In the genomic region with DNA sequence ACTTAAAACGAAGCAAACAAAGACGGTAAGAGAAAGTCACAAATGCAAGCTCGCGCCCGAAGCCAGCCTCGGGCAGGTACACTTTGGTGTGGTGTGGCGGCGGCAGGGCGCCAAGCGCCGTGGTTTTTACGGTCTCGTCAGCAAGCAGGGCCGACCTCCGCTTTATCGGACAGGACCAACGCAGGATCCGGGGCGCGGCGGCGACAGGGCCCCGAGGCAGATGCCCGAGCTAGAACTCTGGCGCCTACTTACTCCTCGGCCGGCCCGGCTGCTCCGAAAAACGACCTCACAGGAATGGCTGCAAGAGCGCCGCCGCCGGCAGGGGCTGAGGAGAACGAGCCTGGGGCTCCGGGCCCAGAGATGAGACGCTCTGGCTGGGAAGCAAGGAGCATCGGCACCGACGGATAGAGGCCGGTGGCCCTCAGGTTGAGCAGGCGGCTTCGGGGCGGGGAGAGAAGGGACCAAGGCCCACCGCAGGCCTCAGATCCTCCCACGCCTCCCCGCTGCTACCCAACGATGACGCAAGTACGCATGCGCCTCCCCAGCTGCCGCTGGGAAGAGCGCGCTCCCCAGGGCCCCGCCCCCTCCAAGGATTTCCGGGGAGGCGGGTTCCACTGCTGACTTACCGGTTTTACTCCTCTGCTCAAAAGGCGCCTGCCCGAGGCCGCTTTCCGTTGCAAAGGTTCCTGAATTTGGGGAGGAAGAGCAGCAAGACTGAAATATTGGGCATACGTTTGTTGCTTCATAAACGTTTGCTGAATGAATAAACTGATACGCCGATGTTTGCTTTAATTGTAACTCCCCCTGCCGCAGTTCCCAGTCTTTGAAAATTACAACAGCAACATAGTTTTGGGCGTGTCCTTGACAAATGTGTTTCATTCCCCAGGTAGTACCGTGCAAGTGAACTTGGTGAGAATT, we compare ENCODE assay signal across 8 cellular contexts.
DNase-seq lines count a peak whose midpoint lies in the region; ATAC-seq, FAIRE-seq and TF ChIP-seq lines count a peak whose summit lies in the region.

No MANE protein-coding gene starts in this region.

- peak; percentile 31; the same call in 1 of the 2 replicates for TF ChIP-seq CTCF in BE2C (IDR thresholded peaks at IDR 0.05; ENCODE audit: low read depth, low read length)
- TF ChIP-seq CTCF in kidney (IDR thresholded peaks at IDR 0.05; ENCODE audit: borderline replicate concordance, extremely low read depth, insufficient read depth): peak; percentile 31

- DNase-seq in BE2C (peak; percentile 96), NCI-H446 treated with DMSO at 0.1 percent for 48 hours (lab: John Stamatoyannopoulos, UW) (peak; percentile 89), cerebellum (ENCODE audit: low spot score) (peak; percentile 92), kidney (peak; percentile 99)
- DNase-seq in activated CD4-positive, CD25-positive, alpha-beta regulatory T cell treated with anti-CD3 and anti-CD28 coated beads, Interleukin-2, amount 50 U/mL, for 72 hours: peak; percentile 97
- peak; percentile 92 to 95 for DNase-seq in stimulated activated CD4-positive, alpha-beta T cell treated with anti-CD3 and anti-CD28 coated beads, Interleukin-15, amount 100 ng/mL, for 1 hour (ENCODE audit: low read depth in 1 of 2, low spot score in 1 of 2)

- H3K9ac ChIP-seq in kidney (ENCODE audit: low read length in 2 of 2): peak overlapping the region; percentile 92 to 99

- peak overlapping the region; percentile 98 for H3K27ac ChIP-seq in kidney (ENCODE audit: low read depth in 2 of 2, low read length in 2 of 2)

- H3K27me3 ChIP-seq in BE2C: no peaks in the 10 kb centered on the region

- H3K4me1 ChIP-seq in BE2C (no peaks in the 10 kb centered on the region), kidney (ENCODE audit: control insufficient read depth in 1 of 2, insufficient read depth in 1 of 2, low read depth in 1 of 2, low read length in 2 of 2) (peaks cover 18 to 23% of the 10 kb centered on the region in 2 donors)

- ATAC-seq in HG03432 (IDR thresholded peaks at IDR 0.05; ENCODE audit: unreplicated experiment): peak; percentile 74

- no peak for FAIRE-seq in kidney (lab: Jason Lieb, UNC)

- H3K36me3 ChIP-seq in BE2C (no peaks in the 10 kb centered on the region; the same call in 1 of the 2 replicates), kidney (ENCODE audit: control insufficient read depth in 1 of 2, insufficient read depth in 2 of 2, low read length in 2 of 2) (no peaks in the 10 kb centered on the region)

- H3K4me3 ChIP-seq in BE2C (ENCODE audit: low read depth, low read length) (peak overlapping the region; percentile 87), kidney (ENCODE audit: low read length in 2 of 2) (peak overlapping the region; percentile 87 to 95)

- intact Hi-C loops in kidney (cut with DNase I): no loop called here

- H3K9me3 ChIP-seq in BE2C (no peaks in the 10 kb centered on the region), kidney (ENCODE audit: control insufficient read depth in 1 of 2, low read length in 2 of 2) (no peaks in the 10 kb centered on the region)

- TF ChIP-seq POLR2A in GM19193 (IDR thresholded peaks at IDR 0.05; ENCODE audit: extremely low read depth, insufficient read depth, insufficient read length): peak; percentile 81

Comparison
In these comparisons a context has a peak if more than half of its experiments do, and no peak if none do; other contexts are left out.
1. Peak in every context shown above with its lines: DNase-seq, ATAC-seq, H3K4me3 ChIP-seq and H3K27ac ChIP-seq.